ENCODE assay signal across 9 cellular contexts in genomic region chr4:189322426-189322825, GRCh38.
"Had no signal": no experiment of that assay in that cellular context is flagged by ENCODE, and none has a peak within 500 bp of the region (broad histone marks: within the 10 kb centered on the region; RNA-seq: fewer than 3 reads in every experiment).

No MANE protein-coding gene starts in this region.

- FAIRE-seq: HepG2, HTR-8/SVneo, K562 had no signal

- H3K4me1 Mint-ChIP-seq: IgD-negative memory B cell had no signal

- ATAC-seq: HepG2, K562 had no signal

- H3K27me3 Mint-ChIP-seq: IgD-negative memory B cell had no signal

- DNase-seq: IMR-90, KBM-7, KG1 had no signal

- H3K4me3 Mint-ChIP-seq: IgD-negative memory B cell had no signal

- H3K27ac ChIP-seq: HL-60, KMS-11 had no signal

- H3K36me3 Mint-ChIP-seq: IgD-negative memory B cell had no signal

- H3K4me2 ChIP-seq: KMS-11 had no signal

- H3K4me3 ChIP-seq: K562 had no signal

- H3K9ac ChIP-seq: KMS-11 had no signal

- H3K27ac Mint-ChIP-seq: IgD-negative memory B cell had no signal
